ENCODE assay signal across 2 cellular contexts in genomic region chr4:87916636-87917035, GRCh38.
TF ChIP-seq lines count a peak whose summit lies in the region.

No MANE protein-coding gene starts in this region.

TF ChIP-seq in GM23338, 12 proteins besides CTCF, POLR2A, EP300 and RAD21:
- TF ChIP-seq, protein P1, sequence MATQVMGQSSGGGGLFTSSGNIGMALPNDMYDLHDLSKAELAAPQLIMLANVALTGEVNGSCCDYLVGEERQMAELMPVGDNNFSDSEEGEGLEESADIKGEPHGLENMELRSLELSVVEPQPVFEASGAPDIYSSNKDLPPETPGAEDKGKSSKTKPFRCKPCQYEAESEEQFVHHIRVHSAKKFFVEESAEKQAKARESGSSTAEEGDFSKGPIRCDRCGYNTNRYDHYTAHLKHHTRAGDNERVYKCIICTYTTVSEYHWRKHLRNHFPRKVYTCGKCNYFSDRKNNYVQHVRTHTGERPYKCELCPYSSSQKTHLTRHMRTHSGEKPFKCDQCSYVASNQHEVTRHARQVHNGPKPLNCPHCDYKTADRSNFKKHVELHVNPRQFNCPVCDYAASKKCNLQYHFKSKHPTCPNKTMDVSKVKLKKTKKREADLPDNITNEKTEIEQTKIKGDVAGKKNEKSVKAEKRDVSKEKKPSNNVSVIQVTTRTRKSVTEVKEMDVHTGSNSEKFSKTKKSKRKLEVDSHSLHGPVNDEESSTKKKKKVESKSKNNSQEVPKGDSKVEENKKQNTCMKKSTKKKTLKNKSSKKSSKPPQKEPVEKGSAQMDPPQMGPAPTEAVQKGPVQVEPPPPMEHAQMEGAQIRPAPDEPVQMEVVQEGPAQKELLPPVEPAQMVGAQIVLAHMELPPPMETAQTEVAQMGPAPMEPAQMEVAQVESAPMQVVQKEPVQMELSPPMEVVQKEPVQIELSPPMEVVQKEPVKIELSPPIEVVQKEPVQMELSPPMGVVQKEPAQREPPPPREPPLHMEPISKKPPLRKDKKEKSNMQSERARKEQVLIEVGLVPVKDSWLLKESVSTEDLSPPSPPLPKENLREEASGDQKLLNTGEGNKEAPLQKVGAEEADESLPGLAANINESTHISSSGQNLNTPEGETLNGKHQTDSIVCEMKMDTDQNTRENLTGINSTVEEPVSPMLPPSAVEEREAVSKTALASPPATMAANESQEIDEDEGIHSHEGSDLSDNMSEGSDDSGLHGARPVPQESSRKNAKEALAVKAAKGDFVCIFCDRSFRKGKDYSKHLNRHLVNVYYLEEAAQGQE (IDR thresholded peaks at IDR 0.05; ENCODE audit: unreplicated experiment): no peak
- TF ChIP-seq CREB1 (CRISPR knock-in tag; IDR thresholded peaks at IDR 0.05; ENCODE audit: low read depth) (no peak), JUNB (IDR thresholded peaks at IDR 0.05; ENCODE audit: unreplicated experiment) (no peak), POLR2AphosphoS5 (IDR thresholded peaks at IDR 0.05; ENCODE audit: low read depth) (no peak), STAT1 (IDR thresholded peaks at IDR 0.05; ENCODE audit: unreplicated experiment) (no peak), ZNF114 (CRISPR knock-in tag; IDR thresholded peaks at IDR 0.05) (no peak)

TF ChIP-seq in K562, 482 proteins besides CTCF, POLR2A, EP300 and RAD21 (continued from another document):
- no peak for TF ChIP-seq FOXA3 (CRISPR knock-in tag; conservative IDR thresholded peaks at IDR 0.05 in 1 of 2, IDR thresholded peaks at IDR 0.05 in 1 of 2)
TF ChIP-seq in K562: peak in this region for 1.
